ENCODE assay signal across 8 cellular contexts in genomic region chrX:41333744-41333993, GRCh38. TPM values are rescaled to one million over a fixed set of nuclear protein-coding genes. Genes with fewer than 3 reads are reported as not detected.
DNase-seq lines count a peak whose midpoint lies in the region; ATAC-seq and TF ChIP-seq lines count a peak whose summit lies in the region.

No MANE protein-coding gene starts in this region.

- H3K9me3 ChIP-seq in right cardiac atrium (ENCODE audit: control insufficient read depth, low read length) = no peaks in the 10 kb centered on the region

- H3K27me3 ChIP-seq in right cardiac atrium (ENCODE audit: control insufficient read depth, insufficient read depth) = no peaks in the 10 kb centered on the region

- TF ChIP-seq CTCF in retinal pigment epithelial cell (conservative IDR thresholded peaks at IDR 0.05; ENCODE audit: low read depth, low read length) = no peak

- under 1% methylated on average over 17 of the region's 17 CpGs for WGBS in right cardiac atrium

- H3K4me1 ChIP-seq in right cardiac atrium (ENCODE audit: control insufficient read depth, insufficient read depth, low read length) = no peaks in the 10 kb centered on the region

- peak overlapping the region; percentile 100 for H3K27ac ChIP-seq in angular gyrus (ENCODE audit: low read depth, low read length)
- H3K27ac ChIP-seq in right cardiac atrium (ENCODE audit: low read length) = peak overlapping the region; percentile 97

- peak; percentile 26 for ATAC-seq in GM21381 (IDR thresholded peaks at IDR 0.05; ENCODE audit: unreplicated experiment)
- peak; percentile 53 for ATAC-seq in right cardiac atrium
- no peak for ATAC-seq in HG03469 (IDR thresholded peaks at IDR 0.05; ENCODE audit: unreplicated experiment)

- DNase-seq in DMS79 treated with DMSO at 0.1 percent for 48 hours (lab: John Stamatoyannopoulos, UW) = peak; percentile 56
- peak; percentile 78 for DNase-seq in HT1080 (ENCODE audit: low read depth)
- peak; percentile 93 for DNase-seq in NOMO-1 treated with DMSO at 0.1 percent for 48 hours (lab: John Stamatoyannopoulos, UW; ENCODE audit: unreplicated experiment)
- peak in 2 of 3 donors; percentile 85 to 88 for DNase-seq in right cardiac atrium
- peak; percentile 69 for DNase-seq in retinal pigment epithelial cell (ENCODE audit: low read depth)

- intact Hi-C loops in right cardiac atrium (cut with DNase I) = no loop called here

- H3K4me3 ChIP-seq in right cardiac atrium (ENCODE audit: low read length) (peak overlapping the region; percentile 62), retinal pigment epithelial cell (ENCODE audit: low read length) (peak overlapping the region; percentile 99)

RNA-seq across cellular contexts. Expression of gene DDX3X, which starts 0.3 kb away (rescaled TPM):
- 142 and 164 TPM in 2 replicates for total RNA-seq in HT1080 (2014; rRNA removed; shearing (Covaris generic))
- 102 and 106 TPM in 2 replicates for polyA plus RNA-seq in HT1080 (2015; cell fraction: cytosol; rRNA removed)
- 251 and 258 TPM in 2 replicates for polyA plus RNA-seq in HT1080 (2015; cell fraction: nucleus; rRNA removed)
- 100 to 1,000 TPM; 136 to 297 (median 188) TPM for total RNA-seq in right cardiac atrium
- polyA plus RNA-seq in right cardiac atrium = 62.4 TPM
